ENCODE assay signal across 1 cellular context in the genomic region with DNA sequence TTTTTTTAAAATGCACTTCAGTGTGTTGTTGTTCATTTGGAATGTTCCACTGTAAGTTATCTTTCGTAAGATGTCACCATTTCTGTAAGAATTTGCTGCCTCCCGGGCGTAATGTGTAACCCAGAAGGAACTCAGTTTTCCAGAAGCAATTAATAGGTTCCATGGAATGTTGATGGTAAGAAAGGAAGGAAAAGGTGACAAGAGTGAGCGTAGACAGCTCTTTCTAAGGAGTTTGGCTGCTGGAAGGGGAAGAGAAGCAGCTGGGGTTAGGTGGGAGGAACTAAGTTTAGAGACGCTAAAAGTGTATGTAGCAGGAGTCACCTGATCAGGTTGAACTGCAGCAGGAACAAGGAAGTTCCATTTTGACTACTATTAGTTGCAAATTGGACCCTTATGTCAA.
TF ChIP-seq lines count a peak whose summit lies in the region.

No MANE protein-coding gene starts in this region.

TF ChIP-seq in K562, 482 proteins besides CTCF, POLR2A, EP300 and RAD21 (continued from another document):
- TF ChIP-seq, protein P1, sequence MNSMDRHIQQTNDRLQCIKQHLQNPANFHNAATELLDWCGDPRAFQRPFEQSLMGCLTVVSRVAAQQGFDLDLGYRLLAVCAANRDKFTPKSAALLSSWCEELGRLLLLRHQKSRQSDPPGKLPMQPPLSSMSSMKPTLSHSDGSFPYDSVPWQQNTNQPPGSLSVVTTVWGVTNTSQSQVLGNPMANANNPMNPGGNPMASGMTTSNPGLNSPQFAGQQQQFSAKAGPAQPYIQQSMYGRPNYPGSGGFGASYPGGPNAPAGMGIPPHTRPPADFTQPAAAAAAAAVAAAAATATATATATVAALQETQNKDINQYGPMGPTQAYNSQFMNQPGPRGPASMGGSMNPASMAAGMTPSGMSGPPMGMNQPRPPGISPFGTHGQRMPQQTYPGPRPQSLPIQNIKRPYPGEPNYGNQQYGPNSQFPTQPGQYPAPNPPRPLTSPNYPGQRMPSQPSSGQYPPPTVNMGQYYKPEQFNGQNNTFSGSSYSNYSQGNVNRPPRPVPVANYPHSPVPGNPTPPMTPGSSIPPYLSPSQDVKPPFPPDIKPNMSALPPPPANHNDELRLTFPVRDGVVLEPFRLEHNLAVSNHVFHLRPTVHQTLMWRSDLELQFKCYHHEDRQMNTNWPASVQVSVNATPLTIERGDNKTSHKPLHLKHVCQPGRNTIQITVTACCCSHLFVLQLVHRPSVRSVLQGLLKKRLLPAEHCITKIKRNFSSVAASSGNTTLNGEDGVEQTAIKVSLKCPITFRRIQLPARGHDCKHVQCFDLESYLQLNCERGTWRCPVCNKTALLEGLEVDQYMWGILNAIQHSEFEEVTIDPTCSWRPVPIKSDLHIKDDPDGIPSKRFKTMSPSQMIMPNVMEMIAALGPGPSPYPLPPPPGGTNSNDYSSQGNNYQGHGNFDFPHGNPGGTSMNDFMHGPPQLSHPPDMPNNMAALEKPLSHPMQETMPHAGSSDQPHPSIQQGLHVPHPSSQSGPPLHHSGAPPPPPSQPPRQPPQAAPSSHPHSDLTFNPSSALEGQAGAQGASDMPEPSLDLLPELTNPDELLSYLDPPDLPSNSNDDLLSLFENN (IDR thresholded peaks at IDR 0.05; ENCODE audit: low read depth in 2 of 2, low read length in 2 of 2) = no peak
- TF ChIP-seq PML (IDR thresholded peaks at IDR 0.05; ENCODE audit: low read length) = no peak
- no peak for TF ChIP-seq ZNF282 (CRISPR knock-in tag; IDR thresholded peaks at IDR 0.05)
- TF ChIP-seq, protein P2, sequence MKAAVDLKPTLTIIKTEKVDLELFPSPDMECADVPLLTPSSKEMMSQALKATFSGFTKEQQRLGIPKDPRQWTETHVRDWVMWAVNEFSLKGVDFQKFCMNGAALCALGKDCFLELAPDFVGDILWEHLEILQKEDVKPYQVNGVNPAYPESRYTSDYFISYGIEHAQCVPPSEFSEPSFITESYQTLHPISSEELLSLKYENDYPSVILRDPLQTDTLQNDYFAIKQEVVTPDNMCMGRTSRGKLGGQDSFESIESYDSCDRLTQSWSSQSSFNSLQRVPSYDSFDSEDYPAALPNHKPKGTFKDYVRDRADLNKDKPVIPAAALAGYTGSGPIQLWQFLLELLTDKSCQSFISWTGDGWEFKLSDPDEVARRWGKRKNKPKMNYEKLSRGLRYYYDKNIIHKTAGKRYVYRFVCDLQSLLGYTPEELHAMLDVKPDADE (conservative IDR thresholded peaks at IDR 0.05; ENCODE audit: control insufficient read depth, low read depth, low read length) = no peak
